In the genomic region with DNA sequence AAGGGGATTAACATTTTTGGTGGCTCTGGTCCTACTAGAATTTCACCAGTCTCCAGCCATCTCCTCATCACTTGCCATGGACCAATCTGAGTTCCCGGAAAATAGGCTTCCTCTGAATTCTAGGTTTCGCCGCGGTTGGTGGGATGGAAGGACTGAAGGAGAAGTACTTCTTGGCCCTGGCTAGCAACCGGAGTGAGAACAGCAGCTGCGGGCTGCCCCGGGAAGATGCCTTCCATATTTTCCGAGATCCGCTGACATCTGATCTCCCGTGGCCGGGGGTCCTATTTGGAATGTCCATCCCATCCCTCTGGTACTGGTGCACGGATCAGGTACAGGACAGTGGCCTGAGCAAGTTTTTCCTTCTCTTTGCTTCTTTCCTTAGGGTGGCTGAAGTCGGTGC, we compare ENCODE assay signal across 22 cellular contexts. TPM values are rescaled to one million over a fixed set of nuclear protein-coding genes. Genes with fewer than 3 reads are reported as not detected.
DNase-seq lines count a peak whose midpoint lies in the region; ATAC-seq and TF ChIP-seq lines count a peak whose summit lies in the region.
"Had no signal": no experiment of that assay in that cellular context is flagged by ENCODE, and none has a peak within 500 bp of the region (broad histone marks: within the 10 kb centered on the region; RNA-seq: fewer than 3 reads in every experiment).

No MANE protein-coding gene starts in this region.

- H3K9me3 ChIP-seq in sigmoid colon: no peaks in the 10 kb centered on the region
- H3K9me3 ChIP-seq: BLaER1 had no signal

- H3K4me3 ChIP-seq in sigmoid colon: no peak overlapping the region
- H3K4me3 ChIP-seq: BLaER1, GM12878 had no signal

- TF ChIP-seq POLR2A in sigmoid colon (IDR thresholded peaks at IDR 0.05): no peak

- peaks cover 22% of the 10 kb centered on the region for H3K27me3 Mint-ChIP-seq in chondrocyte (ENCODE audit: low read depth)
- H3K27me3 Mint-ChIP-seq in natural killer cell (ENCODE audit: low read depth in 2 of 2): peaks cover 17 to 35% of the 10 kb centered on the region in 2 donors

- H3K9me3 Mint-ChIP-seq in chondrocyte (ENCODE audit: low read depth) (peaks cover 5% of the 10 kb centered on the region), natural killer cell (no peaks in the 10 kb centered on the region)

- TF ChIP-seq CTCF in chondrocyte (IDR thresholded peaks at IDR 0.05) (no peak), sigmoid colon (IDR thresholded peaks at IDR 0.05) (no peak), natural killer cell (IDR thresholded peaks at IDR 0.05) (no peak)

- intact Hi-C loops in sigmoid colon (cut with DNase I): no loop called here
- intact Hi-C loops in natural killer cell (cut with micrococcal nuclease): no loop called here

- no peaks in the 10 kb centered on the region for H3K4me1 Mint-ChIP-seq in chondrocyte (ENCODE audit: low read depth)
- H3K4me1 Mint-ChIP-seq in natural killer cell: no peaks in the 10 kb centered on the region
- H3K4me1 Mint-ChIP-seq: B cell; CD4-positive, CD25-positive, alpha-beta regulatory T cell had no signal

- no peaks in the 10 kb centered on the region for H3K36me3 ChIP-seq in sigmoid colon
- H3K36me3 ChIP-seq: BLaER1 had no signal

- TF ChIP-seq EP300 in sigmoid colon (IDR thresholded peaks at IDR 0.05): no peak

- 77 to 90% methylated on average over 13 of the region's 13 CpGs for WGBS in sigmoid colon, 2 donors

- H3K36me3 Mint-ChIP-seq in chondrocyte (ENCODE audit: low read depth): no peaks in the 10 kb centered on the region
- no peaks in the 10 kb centered on the region for H3K36me3 Mint-ChIP-seq in natural killer cell
- H3K36me3 Mint-ChIP-seq: CD4-positive, CD25-positive, alpha-beta regulatory T cell; CD8-positive, alpha-beta T cell had no signal

- H3K27me3 ChIP-seq in sigmoid colon: no peaks in the 10 kb centered on the region
- H3K27me3 ChIP-seq: BLaER1 had no signal

- H3K27ac ChIP-seq in sigmoid colon: no peak overlapping the region
- H3K27ac ChIP-seq: 22Rv1, BLaER1, C4-2B had no signal

- DNase-seq in activated effector memory CD4-positive, alpha-beta T cell treated with anti-CD3 and anti-CD28 coated beads, Interleukin-2, amount 50 U/mL, for 16 hours: peak; percentile 21
- DNase-seq in activated effector memory CD4-positive, alpha-beta T cell treated with Interleukin-2 at 50 U/mL for 16 hours: no peak
- peak; percentile 70 for DNase-seq in chondrocyte (ENCODE audit: low spot score)
- DNase-seq in sigmoid colon: peak; percentile 50
- DNase-seq in natural killer cell: no peak
- no peak for DNase-seq in NCI-H446 (lab: John Stamatoyannopoulos, UW)
- DNase-seq: CD4-positive, CD25-positive, alpha-beta regulatory T cell; CD8-positive, alpha-beta T cell; DMS 273 treated with DMSO at 0.1 percent for 48 hours; DMS79; EL; GDM1; GOT3; H7; HCEC 1CT had no signal

- no peak for ATAC-seq in natural killer cell
- no peak for ATAC-seq in GM18858 (IDR thresholded peaks at IDR 0.05; ENCODE audit: unreplicated experiment)
- ATAC-seq: CD8-positive, alpha-beta T cell; GM12878 had no signal

- no peak overlapping the region for H3K4me3 Mint-ChIP-seq in chondrocyte (ENCODE audit: unreplicated experiment)
- no peak overlapping the region for H3K4me3 Mint-ChIP-seq in natural killer cell
- H3K4me3 Mint-ChIP-seq: B cell; CD4-positive, CD25-positive, alpha-beta regulatory T cell; CD8-positive, alpha-beta T cell had no signal

- no peaks in the 10 kb centered on the region for H3K4me1 ChIP-seq in sigmoid colon
- H3K4me1 ChIP-seq: BLaER1 had no signal

- H3K27ac Mint-ChIP-seq in chondrocyte (ENCODE audit: unreplicated experiment) (no peak overlapping the region), natural killer cell (no peak overlapping the region)
- H3K27ac Mint-ChIP-seq: B cell; CD4-positive, CD25-positive, alpha-beta regulatory T cell; CD8-positive, alpha-beta T cell had no signal

RNA-seq across cellular contexts. Expression of gene SLC5A11, which starts 45.0 kb away (rescaled TPM):
- total RNA-seq in chondrocyte: not detected in 3 replicates
- total RNA-seq in sigmoid colon: under 1 TPM in 1 of 4 donors, not detected in 3; 0.14 TPM
- polyA plus RNA-seq in sigmoid colon: 1 to 10 TPM in 1 of 3 donors, under 1 TPM in 1, not detected in 1; 0.19 to 1.2 TPM
- under 1 TPM in 2 of 3 donors, not detected in 1; 0.20 to 0.40 TPM for total RNA-seq in natural killer cell
- total RNA-seq: CD4-positive, CD25-positive, alpha-beta regulatory T cell; GM12878; H7 had no signal
- polyA plus RNA-seq: AG04450; CD4-positive, CD25-positive, alpha-beta regulatory T cell had no signal

Comparison
In these comparisons a context has a peak if more than half of its experiments do, and no peak if none do; other contexts are left out.
1. DNase-seq: peak in activated effector memory CD4-positive, alpha-beta T cell treated with anti-CD3 and anti-CD28 coated beads, Interleukin-2, amount 50 U/mL, for 16 hours (single experiment), chondrocyte (single experiment) and sigmoid colon (single experiment); none in activated effector memory CD4-positive, alpha-beta T cell treated with Interleukin-2 at 50 U/mL for 16 hours (single experiment), natural killer cell (single experiment) and NCI-H446 (0 of 2).